In the genomic region with DNA sequence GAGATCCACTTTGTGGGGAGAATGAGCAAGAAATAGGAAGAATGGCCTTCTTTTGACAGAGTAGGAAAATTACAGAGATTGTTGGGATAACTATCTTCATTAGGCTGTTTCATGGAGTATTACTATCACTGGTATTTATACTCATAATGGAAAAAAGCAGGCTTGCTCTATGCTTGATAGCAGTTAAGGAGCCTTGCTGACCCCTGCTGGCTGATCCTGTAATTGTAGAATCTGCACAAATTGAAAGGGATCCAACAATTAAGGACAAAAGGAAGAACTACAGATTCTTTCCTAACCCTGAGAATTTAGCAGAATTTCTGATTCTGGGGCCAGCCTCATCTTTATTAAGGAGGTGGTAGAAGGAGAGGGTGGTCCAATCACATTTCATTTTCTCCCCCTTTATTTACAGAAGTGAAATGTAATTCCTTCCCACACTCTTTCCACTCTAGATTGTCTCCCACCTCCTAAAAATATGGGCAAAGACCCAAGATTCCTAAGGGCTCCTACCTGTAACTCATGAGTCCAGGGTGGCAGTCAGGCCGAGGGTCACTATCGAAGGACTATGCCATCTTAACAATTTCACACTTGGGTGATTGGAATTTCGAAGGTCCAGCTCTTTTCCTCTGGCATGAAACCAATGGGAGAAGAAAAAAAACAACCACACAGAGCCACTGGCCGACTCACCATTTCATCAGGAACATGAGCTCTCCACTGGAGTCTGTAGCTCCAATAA, we compare ENCODE assay signal across 8 cellular contexts. TPM values are rescaled to one million over a fixed set of nuclear protein-coding genes. Genes with fewer than 3 reads are reported as not detected.
DNase-seq lines count a peak whose midpoint lies in the region; ATAC-seq and TF ChIP-seq lines count a peak whose summit lies in the region.

No MANE protein-coding gene starts in this region.

- no TSS peak for BruUV-seq in Caco-2 (replicated peaks; lab: Mats Ljungman, UMichigan)

- ATAC-seq in omental fat pad (ENCODE audit: low FRiP score): peak; percentile 75
- no peak for ATAC-seq in thoracic aorta (ENCODE audit: insufficient number of reproducible peaks, low FRiP score, low read depth)

- CTCF ChIA-PET in Caco-2 (lab: Charles Lee): interaction anchor here (0.7 to 14.1 kb wide), 8 partner anchors 10 to 128 kb away, joined by 3 to 225 read pairs (median 4); partner anchors contain the start of gene NFE2L1

- H3K9me3 Mint-ChIP-seq in Caco-2 (ENCODE audit: unreplicated experiment): no peaks in the 10 kb centered on the region
- H3K9me3 Mint-ChIP-seq in activated T-helper 1 cell treated with anti-CD3 and anti-CD28 coated beads, Interleukin-12 subunit alpha, Interleukin-12 subunit beta, Interleukin-2, Interleukin-4 antibody, amounts not matched to agents 30 ng/mL and 10 ng/mL and 1 ng/mL, durations not matched to agents 14 hours and 24 hours and 36 hours: no peaks in the 10 kb centered on the region

- H3K36me3 Mint-ChIP-seq in Caco-2 (ENCODE audit: insufficient read depth, unreplicated experiment): peaks cover 94% of the 10 kb centered on the region
- H3K36me3 Mint-ChIP-seq in activated T-helper 1 cell treated with anti-CD3 and anti-CD28 coated beads, Interleukin-12 subunit alpha, Interleukin-12 subunit beta, Interleukin-2, Interleukin-4 antibody, amounts not matched to agents 30 ng/mL and 10 ng/mL and 1 ng/mL, durations not matched to agents 14 hours and 24 hours and 36 hours (ENCODE audit: low read depth): peaks cover 26% of the 10 kb centered on the region

- H3K9me3 ChIP-seq in Caco-2 (no peaks in the 10 kb centered on the region), thoracic aorta (no peaks in the 10 kb centered on the region)

- H3K27me3 ChIP-seq in Caco-2 (replicated peaks; ENCODE audit: control insufficient read depth, insufficient read depth, low read length): no peaks in the 10 kb centered on the region
- H3K27me3 ChIP-seq in thoracic aorta (replicated peaks; ENCODE audit: insufficient read depth): no peaks in the 10 kb centered on the region

- H3K4me1 Mint-ChIP-seq in Caco-2 (ENCODE audit: low read depth, unreplicated experiment): no peaks in the 10 kb centered on the region
- no peaks in the 10 kb centered on the region for H3K4me1 Mint-ChIP-seq in activated T-helper 1 cell treated with anti-CD3 and anti-CD28 coated beads, Interleukin-12 subunit alpha, Interleukin-12 subunit beta, Interleukin-2, Interleukin-4 antibody, amounts not matched to agents 30 ng/mL and 10 ng/mL and 1 ng/mL, durations not matched to agents 14 hours and 24 hours and 36 hours (ENCODE audit: low read depth)

- intact Hi-C loops in Caco-2 (cut with micrococcal nuclease; ENCODE audit: unreplicated experiment): loop anchor here (1.0 kb wide), 2 partner anchors 26 to 48 kb away; partner anchors contain the start of gene NFE2L1
- intact Hi-C loops in activated T-helper 1 cell treated with anti-CD3 and anti-CD28 coated beads, Interleukin-12 subunit alpha, Interleukin-12 subunit beta, Interleukin-2, Interleukin-4 antibody, amounts not matched to agents 30 ng/mL and 10 ng/mL and 1 ng/mL, durations not matched to agents 14 hours and 24 hours and 36 hours (cut with micrococcal nuclease): loop anchor here (1.0 kb wide), 4 partner anchors 26 to 125 kb away; partner anchors contain the start of genes COPZ2 and NFE2L1

- POLR2A ChIA-PET in Caco-2 (lab: Charles Lee): interaction anchor here (0.6 to 1.9 kb wide), 4 partner anchors 26 to 397 kb away, joined by 3 to 13 read pairs (median 4); no protein-coding TSS in a partner anchor

- H3K4me3 ChIP-seq in Caco-2 (ENCODE audit: low read depth, low read length) (no peak overlapping the region), fibroblast of the aortic adventitia (ENCODE audit: low read depth, low read length) (no peak overlapping the region), thoracic aorta (no peak overlapping the region)

- H3K36me3 ChIP-seq in Caco-2 (ENCODE audit: control insufficient read depth, insufficient read depth, low read length) (peaks cover 7% of the 10 kb centered on the region), thoracic aorta (peaks cover 45% of the 10 kb centered on the region)

- no peak overlapping the region for H3K4me3 Mint-ChIP-seq in Caco-2 (ENCODE audit: unreplicated experiment)
- H3K4me3 Mint-ChIP-seq in activated T-helper 1 cell treated with anti-CD3 and anti-CD28 coated beads, Interleukin-12 subunit alpha, Interleukin-12 subunit beta, Interleukin-2, Interleukin-4 antibody, amounts not matched to agents 30 ng/mL and 10 ng/mL and 1 ng/mL, durations not matched to agents 14 hours and 24 hours and 36 hours: no peak overlapping the region

- H3K4me1 ChIP-seq in Caco-2 (no peaks in the 10 kb centered on the region), thoracic aorta (ENCODE audit: control insufficient read depth in 1 of 2, low read depth in 2 of 2) (no peaks in the 10 kb centered on the region)

- H3K27ac ChIP-seq in thoracic aorta: no peak overlapping the region

- no peak overlapping the region for H3K27ac Mint-ChIP-seq in Caco-2 (ENCODE audit: unreplicated experiment)
- H3K27ac Mint-ChIP-seq in activated T-helper 1 cell treated with anti-CD3 and anti-CD28 coated beads, Interleukin-12 subunit alpha, Interleukin-12 subunit beta, Interleukin-2, Interleukin-4 antibody, amounts not matched to agents 30 ng/mL and 10 ng/mL and 1 ng/mL, durations not matched to agents 14 hours and 24 hours and 36 hours: no peak overlapping the region

- H3K27me3 Mint-ChIP-seq in Caco-2 (ENCODE audit: insufficient read depth, unreplicated experiment): no peaks in the 10 kb centered on the region
- no peaks in the 10 kb centered on the region for H3K27me3 Mint-ChIP-seq in activated T-helper 1 cell treated with anti-CD3 and anti-CD28 coated beads, Interleukin-12 subunit alpha, Interleukin-12 subunit beta, Interleukin-2, Interleukin-4 antibody, amounts not matched to agents 30 ng/mL and 10 ng/mL and 1 ng/mL, durations not matched to agents 14 hours and 24 hours and 36 hours (ENCODE audit: insufficient read depth)

- DNase-seq in Caco-2 (peak; percentile 89 to 92), HUDEP-2 (lab: John Stamatoyannopoulos, UW; ENCODE audit: unreplicated experiment in 76 of 76) (peak in 62 of 76 experiments; percentile 8 to 81 (median 51)), RPMI8226 (peak; percentile 69), fibroblast of the aortic adventitia (ENCODE audit: low read depth) (peak; percentile 91), omental fat pad (ENCODE audit: low spot score) (peak; percentile 93), thoracic aorta (ENCODE audit: low spot score) (peak; percentile 44), occipital lobe (lab: John Stamatoyannopoulos, UW) (no peak)
- DNase-seq in activated T-helper 1 cell treated with anti-CD3 and anti-CD28 coated beads, Interleukin-12 subunit alpha, Interleukin-12 subunit beta, Interleukin-2, Interleukin-4 antibody, amounts not matched to agents 30 ng/mL and 10 ng/mL and 1 ng/mL, durations not matched to agents 14 hours and 24 hours and 36 hours (ENCODE audit: low spot score): peak; percentile 59

- TF ChIP-seq CTCF in Caco-2 (IDR thresholded peaks at IDR 0.05; ENCODE audit: insufficient read depth in 1 of 2, low read depth in 1 of 2, low read length in 1 of 2, severe bottlenecking in 1 of 2, unreplicated experiment in 1 of 2): peak; percentile 97 to 98
- TF ChIP-seq CTCF in fibroblast of the aortic adventitia (IDR thresholded peaks at IDR 0.05; ENCODE audit: insufficient read depth, low read length): peak; percentile 77
- TF ChIP-seq CTCF in omental fat pad (IDR thresholded peaks at IDR 0.05): peak in 1 of 3 donors; percentile 44
- TF ChIP-seq CTCF in thoracic aorta (IDR thresholded peaks at IDR 0.05): peak; percentile 81

RNA-seq across cellular contexts. Expression of gene NFE2L1, which starts 26.3 kb away (rescaled TPM):
- 322 and 356 TPM in 2 replicates for total RNA-seq in Caco-2 (2022)
- total RNA-seq in activated T-helper 1 cell treated with anti-CD3 and anti-CD28 coated beads, Interleukin-12 subunit alpha, Interleukin-12 subunit beta, Interleukin-2, Interleukin-4 antibody, amounts not matched to agents 30 ng/mL and 10 ng/mL and 1 ng/mL, durations not matched to agents 14 hours and 24 hours and 36 hours: 86.6 and 92.0 TPM in 2 replicates
- 103 and 413 TPM in 2 replicates for total RNA-seq in fibroblast of the aortic adventitia (ENCODE audit: low replicate concordance)
- total RNA-seq in omental fat pad: 100 to 1,000 TPM; 144 to 255 (median 168) TPM
- total RNA-seq in thoracic aorta: 100 to 1,000 TPM; 131 to 155 TPM
- 28.5 TPM for total RNA-seq in occipital lobe

RNA-seq across cellular contexts. Expression of gene CBX1, which starts 26.8 kb away (rescaled TPM):
- total RNA-seq in Caco-2 (2022): 213 and 214 TPM in 2 replicates
- 61.1 and 62.4 TPM in 2 replicates for total RNA-seq in activated T-helper 1 cell treated with anti-CD3 and anti-CD28 coated beads, Interleukin-12 subunit alpha, Interleukin-12 subunit beta, Interleukin-2, Interleukin-4 antibody, amounts not matched to agents 30 ng/mL and 10 ng/mL and 1 ng/mL, durations not matched to agents 14 hours and 24 hours and 36 hours
- 49.2 and 59.7 TPM in 2 replicates for total RNA-seq in fibroblast of the aortic adventitia (ENCODE audit: low replicate concordance)
- total RNA-seq in omental fat pad: 10 to 100 TPM; 16.0 to 28.9 (median 24.1) TPM
- 10 to 100 TPM; 35.7 to 36.1 TPM for total RNA-seq in thoracic aorta
- 78.6 TPM for total RNA-seq in occipital lobe

RNA-seq across cellular contexts. Expression of gene SNX11, which starts 33.1 kb away (rescaled TPM):
- total RNA-seq in Caco-2 (2022): 36.7 and 40.7 TPM in 2 replicates
- 31.1 and 37.1 TPM in 2 replicates for total RNA-seq in activated T-helper 1 cell treated with anti-CD3 and anti-CD28 coated beads, Interleukin-12 subunit alpha, Interleukin-12 subunit beta, Interleukin-2, Interleukin-4 antibody, amounts not matched to agents 30 ng/mL and 10 ng/mL and 1 ng/mL, durations not matched to agents 14 hours and 24 hours and 36 hours
- 4.7 and 11.5 TPM in 2 replicates for total RNA-seq in fibroblast of the aortic adventitia (ENCODE audit: low replicate concordance)
- 10 to 100 TPM; 10.1 to 19.1 (median 18.4) TPM for total RNA-seq in omental fat pad
- 10 to 100 TPM; 12.0 to 15.4 TPM for total RNA-seq in thoracic aorta
- total RNA-seq in occipital lobe: 10.0 TPM

RNA-seq across cellular contexts. Expression of gene COPZ2, which starts 36.9 kb away (rescaled TPM):
- total RNA-seq in Caco-2 (2022): 2.0 and 6.7 TPM in 2 replicates
- 3.4 and 5.8 TPM in 2 replicates for total RNA-seq in activated T-helper 1 cell treated with anti-CD3 and anti-CD28 coated beads, Interleukin-12 subunit alpha, Interleukin-12 subunit beta, Interleukin-2, Interleukin-4 antibody, amounts not matched to agents 30 ng/mL and 10 ng/mL and 1 ng/mL, durations not matched to agents 14 hours and 24 hours and 36 hours
- total RNA-seq in fibroblast of the aortic adventitia (ENCODE audit: low replicate concordance): 80.5 and 292 TPM in 2 replicates
- 10 to 100 TPM; 43.8 to 61.8 (median 49.7) TPM for total RNA-seq in omental fat pad
- 10 to 100 TPM; 46.8 to 70.9 TPM for total RNA-seq in thoracic aorta
- total RNA-seq in occipital lobe: 1.7 TPM
